Comparison of ENCODE assay signal across 8 cellular contexts in genomic region chr19:10270180-10270615, GRCh38. TPM values are rescaled to one million over a fixed set of nuclear protein-coding genes. Genes with fewer than 3 reads are reported as not detected.
DNase-seq lines count a peak whose midpoint lies in the region; ATAC-seq and TF ChIP-seq lines count a peak whose summit lies in the region.

No MANE protein-coding gene starts in this region.

- no peak for TF ChIP-seq CTCF in HCT116 (IDR thresholded peaks at IDR 0.05 in 2 of 3, conservative IDR thresholded peaks at IDR 0.05 in 1 of 3; ENCODE audit: borderline replicate concordance in 1 of 3, insufficient read depth in 1 of 3, low read depth in 2 of 3, low read length in 2 of 3)
- no peak for TF ChIP-seq CTCF in Peyer's patch (IDR thresholded peaks at IDR 0.05)

- no peaks in the 10 kb centered on the region for H3K9me2 ChIP-seq in HCT116 (ENCODE audit: insufficient read depth)

- H2AFZ ChIP-seq in HCT116 (ENCODE audit: low read depth, low read length, poor library complexity, severe bottlenecking), result peak overlapping the region; percentile 85

- peaks cover 26 to 48% (median 31%) of the 10 kb centered on the region in 3 donors for H3K4me1 Mint-ChIP-seq in CD8-positive, alpha-beta memory T cell
- H3K4me1 Mint-ChIP-seq in activated naive CD4-positive, alpha-beta T cell treated with anti-CD3 and anti-CD28 coated beads, Interleukin-2, amount 10 ng/mL, durations not matched to agents 7 days and 5 days, result peaks cover 43% of the 10 kb centered on the region

- H3K9me3 ChIP-seq in CD8-positive, alpha-beta memory T cell (ENCODE audit: low read length), result no peaks in the 10 kb centered on the region
- no peaks in the 10 kb centered on the region for H3K9me3 ChIP-seq in HCT116 (ENCODE audit: control insufficient read depth in 1 of 2, insufficient read depth in 1 of 2, low read depth in 1 of 2, low read length in 2 of 2)
- no peaks in the 10 kb centered on the region for H3K9me3 ChIP-seq in Peyer's patch

- TF ChIP-seq POLR2A in HCT116 (IDR thresholded peaks at IDR 0.05; ENCODE audit: borderline replicate concordance, extremely low read depth, insufficient read depth, insufficient read length) (no peak), Peyer's patch (IDR thresholded peaks at IDR 0.05) (no peak)

- no TSS peak for BruUV-seq in HCT116 (replicated peaks; lab: Mats Ljungman, UMichigan)

- peak overlapping the region; percentile 90 to 99 (median 95) for H3K27ac Mint-ChIP-seq in CD8-positive, alpha-beta memory T cell
- peak overlapping the region; percentile 89 for H3K27ac Mint-ChIP-seq in activated naive CD4-positive, alpha-beta T cell treated with anti-CD3 and anti-CD28 coated beads, Interleukin-2, amount 10 ng/mL, durations not matched to agents 7 days and 5 days

- H3K79me2 ChIP-seq in HCT116 (ENCODE audit: insufficient read depth, low read length), result no peaks in the 10 kb centered on the region

- H3K36me3 ChIP-seq in CD8-positive, alpha-beta memory T cell (ENCODE audit: insufficient read depth, low read length), result no peaks in the 10 kb centered on the region
- peaks cover 0 to 4% of the 10 kb centered on the region in 2 experiments; a peak in 2 of 4 replicates for H3K36me3 ChIP-seq in HCT116 (ENCODE audit: control insufficient read depth in 1 of 2, insufficient read depth in 2 of 2, low read length in 2 of 2)
- H3K36me3 ChIP-seq in Peyer's patch, result no peaks in the 10 kb centered on the region

- H4K20me1 ChIP-seq in HCT116 (ENCODE audit: insufficient read depth), result no peaks in the 10 kb centered on the region

- H3K4me3 ChIP-seq in CD8-positive, alpha-beta memory T cell (ENCODE audit: low read length), result peak overlapping the region; percentile 76
- H3K4me3 ChIP-seq in HCT116 (replicated peaks in 1 of 2; ENCODE audit: low read depth in 1 of 2, low read length in 2 of 2), result peak overlapping the region; percentile 33 to 49
- H3K4me3 ChIP-seq in Peyer's patch, result peak overlapping the region; percentile 39 to 56 (median 54)
- H3K4me3 ChIP-seq in skeletal muscle cell (ENCODE audit: low read depth, low read length), result peak overlapping the region; percentile 40

- H3K27me3 Mint-ChIP-seq in CD8-positive, alpha-beta memory T cell, result peaks cover 0 to 2% of the 10 kb centered on the region in 2 donors
- H3K27me3 Mint-ChIP-seq in activated naive CD4-positive, alpha-beta T cell treated with anti-CD3 and anti-CD28 coated beads, Interleukin-2, amount 10 ng/mL, durations not matched to agents 7 days and 5 days, result peaks cover 13% of the 10 kb centered on the region

- ATAC-seq in HCT116 (no peak), left ventricle myocardium superior (peak; percentile 64)

- RAD21 ChIA-PET in HCT116 (lab: Charles Lee; ENCODE audit: low non-redundant PET in 1 of 2, low total read pairs in 2 of 2, uncharacterized antibody in 2 of 2, unreplicated experiment in 2 of 2), result interaction anchor here (0.6 to 3.2 kb wide), 7 partner anchors 47 to 120 kb away, joined by 3 to 31 read pairs (median 3); partner anchors contain the start of gene TYK2 (in 1 of the 2)

- H3K4me3 Mint-ChIP-seq in CD8-positive, alpha-beta memory T cell, result peak overlapping the region; percentile 83 to 94 (median 87)
- H3K4me3 Mint-ChIP-seq in activated naive CD4-positive, alpha-beta T cell treated with anti-CD3 and anti-CD28 coated beads, Interleukin-2, amount 10 ng/mL, durations not matched to agents 7 days and 5 days, result peak overlapping the region; percentile 79

- CTCF ChIA-PET in CD8-positive, alpha-beta memory T cell (lab: Charles Lee), result interaction anchor here (0.9 to 11.0 kb wide), 17 partner anchors 9 to 158 kb away, joined by 3 to 355 read pairs (median 7); partner anchors contain the start of genes CDC37, ICAM5, RAVER1 and TYK2
- CTCF ChIA-PET in HCT116 (lab: Charles Lee), result interaction anchor here (1.1 to 7.2 kb wide), 4 partner anchors 10 to 121 kb away, joined by 3 to 131 read pairs (median 24); partner anchors contain the start of gene RAVER1
- CTCF ChIA-PET in activated naive CD4-positive, alpha-beta T cell treated with anti-CD3 and anti-CD28 coated beads, Interleukin-2, amount 10 ng/mL, durations not matched to agents 7 days and 5 days (lab: Charles Lee), result interaction anchor here (0.5 to 7.3 kb wide), 14 partner anchors 10 to 171 kb away, joined by 3 to 133 read pairs (median 12); partner anchors contain the start of genes ICAM4, ICAM5 and TYK2

- no peak for TF ChIP-seq RAD21 in HCT116 (IDR thresholded peaks at IDR 0.05; ENCODE audit: low read depth)

- no peaks in the 10 kb centered on the region for H3K9me3 Mint-ChIP-seq in CD8-positive, alpha-beta memory T cell
- no peaks in the 10 kb centered on the region for H3K9me3 Mint-ChIP-seq in activated naive CD4-positive, alpha-beta T cell treated with anti-CD3 and anti-CD28 coated beads, Interleukin-2, amount 10 ng/mL, durations not matched to agents 7 days and 5 days

- H3K27me3 ChIP-seq in CD8-positive, alpha-beta memory T cell (ENCODE audit: insufficient read depth, low read length, poor library complexity, severe bottlenecking), result no peaks in the 10 kb centered on the region
- no peaks in the 10 kb centered on the region for H3K27me3 ChIP-seq in HCT116 (ENCODE audit: insufficient read depth, low read length)
- H3K27me3 ChIP-seq in Peyer's patch, result no peaks in the 10 kb centered on the region

- peak overlapping the region; percentile 79 for H3K4me2 ChIP-seq in HCT116 (ENCODE audit: low read length)

- DNase-seq in CD8-positive, alpha-beta memory T cell, result peak; percentile 44 to 86 (median 75)
- DNase-seq in HCT116 (ENCODE audit: low read depth, low spot score) (no peak), Peyer's patch (peak; percentile 67 to 94 (median 91)), left ventricle myocardium superior (peak; percentile 80), skeletal muscle cell (ENCODE audit: low read depth) (no peak), DMS153 treated with DMSO at 0.1 percent for 48 hours (lab: John Stamatoyannopoulos, UW; ENCODE audit: unreplicated experiment) (no peak), AG08395 (ENCODE audit: low spot score) (no peak)
- peak; percentile 82 for DNase-seq in activated naive CD4-positive, alpha-beta T cell treated with anti-CD3 and anti-CD28 coated beads, Interleukin-2, amount 10 ng/mL, durations not matched to agents 7 days and 5 days

- peaks cover 21% of the 10 kb centered on the region for H3K4me1 ChIP-seq in CD8-positive, alpha-beta memory T cell (ENCODE audit: insufficient read depth, low read length)
- H3K4me1 ChIP-seq in HCT116 (ENCODE audit: control insufficient read depth in 1 of 2, insufficient read depth in 2 of 2, low read length in 2 of 2) (peaks cover 7 to 22% of the 10 kb centered on the region in 2 experiments; a peak in 3 of 4 replicates), Peyer's patch (peaks cover 0 to 15% (median 3%) of the 10 kb centered on the region in 4 donors)

- peaks cover 0 to 11% (median 0%) of the 10 kb centered on the region in 3 donors for H3K36me3 Mint-ChIP-seq in CD8-positive, alpha-beta memory T cell
- H3K36me3 Mint-ChIP-seq in activated naive CD4-positive, alpha-beta T cell treated with anti-CD3 and anti-CD28 coated beads, Interleukin-2, amount 10 ng/mL, durations not matched to agents 7 days and 5 days, result peaks cover 8% of the 10 kb centered on the region

- POLR2A ChIA-PET in CD8-positive, alpha-beta memory T cell (lab: Charles Lee), result interaction anchor here (0.5 to 3.2 kb wide), 11 partner anchors 10 to 388 kb away, joined by 3 to 47 read pairs (median 9); partner anchors contain the start of genes CDC37, ICAM4, ICAM5 and PPAN
- POLR2A ChIA-PET in HCT116 (lab: Charles Lee), result no interaction called here

- intact Hi-C loops in HCT116 (cut with micrococcal nuclease) (no loop called here), left ventricle myocardium superior (cut with micrococcal nuclease) (no loop called here)

- peak overlapping the region; percentile 87 for H3K27ac ChIP-seq in CD8-positive, alpha-beta memory T cell (ENCODE audit: low read depth, low read length)
- H3K27ac ChIP-seq in HCT116 (ENCODE audit: low read depth, low read length) (peak overlapping the region; percentile 28; the same call in 1 of the 2 replicates), Peyer's patch (peak overlapping the region; percentile 82 to 95 (median 88))

- peak overlapping the region; percentile 50; the same call in 1 of the 2 replicates for H3K9ac ChIP-seq in HCT116 (ENCODE audit: low read length)

TF ChIP-seq in HCT116, 20 proteins besides CTCF, POLR2A, EP300 and RAD21 (continues in another document):
- no peak for TF ChIP-seq EGR1 (IDR thresholded peaks at IDR 0.05; ENCODE audit: low read depth)
- TF ChIP-seq YY1 (IDR thresholded peaks at IDR 0.05; ENCODE audit: extremely low read depth, insufficient replicate concordance, low read depth, low read length), result no peak
- TF ChIP-seq CEBPB (IDR thresholded peaks at IDR 0.05; ENCODE audit: low read depth), result no peak
- no peak for TF ChIP-seq FOSL1 (IDR thresholded peaks at IDR 0.05; ENCODE audit: low read depth)
- no peak for TF ChIP-seq SIN3A (IDR thresholded peaks at IDR 0.05; ENCODE audit: low read depth)
- no peak for TF ChIP-seq SRF (IDR thresholded peaks at IDR 0.05; ENCODE audit: low read depth)
- TF ChIP-seq EZH2 (IDR thresholded peaks at IDR 0.05), result no peak
- TF ChIP-seq CBX3 (IDR thresholded peaks at IDR 0.05; ENCODE audit: low read depth), result no peak

RNA-seq across cellular contexts. Expression of gene ICAM1, which starts 0.7 kb away (rescaled TPM):
- total RNA-seq in CD8-positive, alpha-beta memory T cell, result 10 to 100 TPM; 65.8 to 66.8 TPM
- 13.1 TPM for polyA plus RNA-seq in CD8-positive, alpha-beta memory T cell
- total RNA-seq in HCT116 (2021; ENCODE audit: unreplicated experiment), result 5.0 TPM
- polyA plus RNA-seq in HCT116 (2012), result 4.9 and 5.8 TPM in 2 replicates
- 10 to 100 TPM in 2 of 4 donors, 1 to 10 TPM in 2; 2.6 to 62.7 (median 12.7) TPM for total RNA-seq in Peyer's patch
- 7.3 TPM for total RNA-seq in left ventricle myocardium superior

RNA-seq across cellular contexts. Expression of gene ICAM4, which starts 16.6 kb away (rescaled TPM):
- under 1 TPM; 0.15 to 0.33 TPM for total RNA-seq in CD8-positive, alpha-beta memory T cell
- 0.95 TPM for polyA plus RNA-seq in CD8-positive, alpha-beta memory T cell
- total RNA-seq in HCT116 (2021; ENCODE audit: unreplicated experiment) (not detected), Peyer's patch (not detected), left ventricle myocardium superior (0.52 TPM)
- not detected in 2 replicates for polyA plus RNA-seq in HCT116 (2012)

RNA-seq across cellular contexts. Expression of gene MRPL4, which starts 18.2 kb away (rescaled TPM):
- total RNA-seq in CD8-positive, alpha-beta memory T cell, result 100 to 1,000 TPM; 149 to 152 TPM
- 42.8 TPM for polyA plus RNA-seq in CD8-positive, alpha-beta memory T cell
- total RNA-seq in HCT116 (2021; ENCODE audit: unreplicated experiment), result 146 TPM
- 138 and 148 TPM in 2 replicates for polyA plus RNA-seq in HCT116 (2012)
- 10 to 100 TPM; 43.8 to 49.6 (median 45.3) TPM for total RNA-seq in Peyer's patch
- 71.2 TPM for total RNA-seq in left ventricle myocardium superior

RNA-seq across cellular contexts. Expression of gene ICAM5, which starts 19.6 kb away (rescaled TPM):
- total RNA-seq in CD8-positive, alpha-beta memory T cell, result 1 to 10 TPM; 1.8 to 2.0 TPM
- polyA plus RNA-seq in CD8-positive, alpha-beta memory T cell, result not detected
- total RNA-seq in HCT116 (2021; ENCODE audit: unreplicated experiment) (53.9 TPM), Peyer's patch (under 1 TPM in 1 of 4 donors, not detected in 3; 0.27 TPM), left ventricle myocardium superior (0.32 TPM)
- polyA plus RNA-seq in HCT116 (2012), result 24.7 and 25.2 TPM in 2 replicates

RNA-seq across cellular contexts. Expression of gene S1PR2, which starts 39.1 kb away (rescaled TPM):
- total RNA-seq in CD8-positive, alpha-beta memory T cell, result 10 to 100 TPM; 18.4 to 19.9 TPM
- 2.2 TPM for polyA plus RNA-seq in CD8-positive, alpha-beta memory T cell
- total RNA-seq in HCT116 (2021; ENCODE audit: unreplicated experiment) (6.1 TPM), Peyer's patch (1 to 10 TPM; 2.8 to 4.8 (median 3.1) TPM), left ventricle myocardium superior (5.3 TPM)
- polyA plus RNA-seq in HCT116 (2012), result 3.8 and 3.9 TPM in 2 replicates

Comparison
In these comparisons a context has a peak if more than half of its experiments do, and no peak if none do; other contexts are left out.
1. DNase-seq: peak in CD8-positive, alpha-beta memory T cell (5 of 5), Peyer's patch (3 of 3), activated naive CD4-positive, alpha-beta T cell treated with anti-CD3 and anti-CD28 coated beads, Interleukin-2, amount 10 ng/mL, durations not matched to agents 7 days and 5 days (single experiment) and left ventricle myocardium superior (single experiment); none in HCT116 (single experiment), skeletal muscle cell (single experiment), DMS153 treated with DMSO at 0.1 percent for 48 hours (single experiment) and AG08395 (single experiment).
2. H3K27ac ChIP-seq: peak in every context shown above with its lines; median percentile 88 in Peyer's patch; 87 in CD8-positive, alpha-beta memory T cell; 28 in HCT116.
3. Peak in every context shown above with its lines, with median percentiles within 50 percentile points of each other: H3K4me3 ChIP-seq.